14 cellular contexts compared by ENCODE assay signal in genomic region chr17:81641825-81642489, GRCh38. TPM values are rescaled to one million over a fixed set of nuclear protein-coding genes. Genes with fewer than 3 reads are reported as not detected.
DNase-seq lines count a peak whose midpoint lies in the region; ATAC-seq and TF ChIP-seq lines count a peak whose summit lies in the region.
"Had no signal": no experiment of that assay in that cellular context is flagged by ENCODE, and none has a peak within 500 bp of the region (broad histone marks: within the 10 kb centered on the region; RNA-seq: fewer than 3 reads in every experiment).

No MANE protein-coding gene starts in this region.

- H3K27me3 ChIP-seq in hepatocyte (no peaks in the 10 kb centered on the region), dorsolateral prefrontal cortex (peaks cover 0 to 2% (median 0%) of the 10 kb centered on the region in 45 donors), tibial artery (peaks cover 0 to 7% of the 10 kb centered on the region in 2 donors), spleen (replicated peaks in 1 of 7) (peaks cover 0 to 1% (median 0%) of the 10 kb centered on the region in 7 donors)
- H3K27me3 ChIP-seq: BLaER1 had no signal

- no peaks in the 10 kb centered on the region for H3K9me3 ChIP-seq in hepatocyte (ENCODE audit: low read depth)
- H3K9me3 ChIP-seq in tibial artery: no peaks in the 10 kb centered on the region
- no peaks in the 10 kb centered on the region for H3K9me3 ChIP-seq in spleen
- H3K9me3 ChIP-seq: BLaER1, left ventricle myocardium inferior, stomach had no signal

- no peak overlapping the region for H2AFZ ChIP-seq in hepatocyte

- ATAC-seq in Right ventricle myocardium superior (ENCODE audit: poor library complexity): no peak

- no peak for TF ChIP-seq POLR2A in spleen (IDR thresholded peaks at IDR 0.05)

- TF ChIP-seq CTCF in hepatocyte (IDR thresholded peaks at IDR 0.05; ENCODE audit: poor library complexity) (no peak), dorsolateral prefrontal cortex (IDR thresholded peaks at IDR 0.05 in 54 of 56, conservative IDR thresholded peaks at IDR 0.05 in 2 of 56; ENCODE audit: low read depth in 1 of 56, partially characterized antibody in 56 of 56) (no peak), tibial artery (IDR thresholded peaks at IDR 0.05) (no peak), spleen (IDR thresholded peaks at IDR 0.05 in 8 of 11, conservative IDR thresholded peaks at IDR 0.05 in 3 of 11) (no peak)

- DNase-seq in AG08396 (ENCODE audit: low spot score) (peak; percentile 93), HT-29 (ENCODE audit: low spot score) (peak; percentile 7), amniotic stem cell (lab: John Stamatoyannopoulos, UW) (peak; percentile 62), hepatocyte (ENCODE audit: low spot score) (peak; percentile 39), dorsolateral prefrontal cortex (no peak), tibial artery (no peak), Right ventricle myocardium superior (no peak), spleen (no peak)
- DNase-seq: activated T-cell treated with anti-CD3 and anti-CD28 coated beads for 4 hours, left ventricle myocardium inferior, NCI-H1436, occipital lobe, stomach had no signal

- no peaks in the 10 kb centered on the region for H4K20me1 ChIP-seq in hepatocyte (ENCODE audit: insufficient read depth, poor library complexity, severe bottlenecking)
- H4K20me1 ChIP-seq: BLaER1 had no signal

- no peak overlapping the region for H3K27ac ChIP-seq in hepatocyte
- no peak overlapping the region for H3K27ac ChIP-seq in dorsolateral prefrontal cortex
- H3K27ac ChIP-seq in tibial artery: no peak overlapping the region
- H3K27ac ChIP-seq in spleen: no peak overlapping the region
- H3K27ac ChIP-seq: BLaER1, left ventricle myocardium inferior, stomach had no signal

- H3K36me3 ChIP-seq in hepatocyte (replicated peaks; ENCODE audit: insufficient read depth, low read depth) (no peaks in the 10 kb centered on the region), tibial artery (peaks cover 0 to 22% (median 0%) of the 10 kb centered on the region in 3 donors), spleen (no peaks in the 10 kb centered on the region)
- H3K36me3 ChIP-seq: BLaER1, left ventricle myocardium inferior had no signal

- 80% methylated on average over 17 of the region's 17 CpGs for WGBS in hepatocyte (ENCODE audit: low lambda C conversion rate, missing lambda C conversion rate)
- WGBS in spleen, 5 donors: 91 to 95% (median 94%) methylated on average over 8 to 17 of the region's 17 CpGs

- no peak overlapping the region for H3K4me2 ChIP-seq in hepatocyte
- H3K4me2 ChIP-seq: BLaER1 had no signal

- intact Hi-C loops in dorsolateral prefrontal cortex (cut with DNase I): no loop called here
- intact Hi-C loops in tibial artery (cut with DNase I; ENCODE audit: low total_unique reads): no loop called here
- intact Hi-C loops in Right ventricle myocardium superior (cut with DNase I): no loop called here
- intact Hi-C loops in spleen (cut with DNase I; ENCODE audit: low total_unique reads): no loop called here

- H3K79me2 ChIP-seq in hepatocyte: no peaks in the 10 kb centered on the region

- peaks cover 3% of the 10 kb centered on the region for H3K4me1 ChIP-seq in hepatocyte (ENCODE audit: insufficient read depth)
- H3K4me1 ChIP-seq in tibial artery: peaks cover 0 to 7% (median 3%) of the 10 kb centered on the region in 4 donors
- peaks cover 0 to 9% (median 7%) of the 10 kb centered on the region in 6 donors for H3K4me1 ChIP-seq in spleen

- H3K9me2 ChIP-seq in hepatocyte (replicated peaks; ENCODE audit: insufficient read depth): no peaks in the 10 kb centered on the region

- H3K4me3 ChIP-seq in hepatocyte (no peak overlapping the region), dorsolateral prefrontal cortex (no peak overlapping the region), tibial artery (no peak overlapping the region), spleen (no peak overlapping the region)
- H3K4me3 ChIP-seq: BLaER1, left ventricle myocardium inferior, stomach had no signal

RNA-seq across cellular contexts. Expression of gene TSPAN10, which starts 5.0 kb away (rescaled TPM):
- total RNA-seq in HT-29 (2014; rRNA removed; shearing (Covaris generic)): 0.10 and 0.29 TPM in 2 replicates
- total RNA-seq in hepatocyte: 1.4 and 3.5 TPM in 2 replicates
- 12.0 and 15.2 TPM in 2 replicates for polyA plus RNA-seq in hepatocyte
- total RNA-seq in dorsolateral prefrontal cortex: 1 to 10 TPM in 37 of 120 experiments, under 1 TPM in 76, not detected in 7; 0.20 to 2.8 (median 0.77) TPM
- total RNA-seq in Right ventricle myocardium superior: 0.24 TPM
- 1 to 10 TPM in 3 of 7 donors, under 1 TPM in 2, not detected in 2; 0.37 to 1.4 (median 1.1) TPM for total RNA-seq in spleen
- polyA plus RNA-seq in spleen: 1 to 10 TPM in 2 of 3 donors, under 1 TPM in 1; 0.83 to 3.0 (median 2.9) TPM
- total RNA-seq: stomach had no signal

RNA-seq across cellular contexts. Expression of gene NPLOC4, which starts 5.0 kb away (rescaled TPM):
- total RNA-seq in HT-29 (2014; rRNA removed; shearing (Covaris generic)): 81.9 and 94.2 TPM in 2 replicates
- total RNA-seq in hepatocyte (48.2 and 54.6 TPM in 2 replicates), dorsolateral prefrontal cortex (100 to 1,000 TPM in 31 of 120 experiments, 10 to 100 TPM in 89; 67.3 to 117 (median 92.7) TPM), Right ventricle myocardium superior (81.1 TPM), spleen (100 to 1,000 TPM in 4 of 7 donors, 10 to 100 TPM in 3; 68.8 to 130 (median 101) TPM)
- polyA plus RNA-seq in hepatocyte (53.7 and 56.1 TPM in 2 replicates), spleen (10 to 100 TPM; 19.3 to 42.8 (median 32.2) TPM)

RNA-seq across cellular contexts. Expression of gene PDE6G, which starts 14.4 kb away (rescaled TPM):
- 0.68 TPM in 1 of 2 replicates, not detected in the other for total RNA-seq in HT-29 (2014; rRNA removed; shearing (Covaris generic))
- total RNA-seq in hepatocyte (0.87 and 2.1 TPM in 2 replicates), dorsolateral prefrontal cortex (1 to 10 TPM in 9 of 120 experiments, under 1 TPM in 10, not detected in 101; 0.30 to 1.6 (median 0.82) TPM), Right ventricle myocardium superior (not detected), spleen (10 to 100 TPM in 6 of 7 donors, 1 to 10 TPM in 1; 6.7 to 26.8 (median 16.4) TPM)
- polyA plus RNA-seq in hepatocyte (0.37 and 0.83 TPM in 2 replicates), spleen (10 to 100 TPM; 17.8 to 27.0 (median 25.8) TPM)
- total RNA-seq: left ventricle myocardium inferior, occipital lobe had no signal

RNA-seq across cellular contexts. Expression of gene OXLD1, which starts 24.4 kb away (rescaled TPM):
- total RNA-seq in HT-29 (2014; rRNA removed; shearing (Covaris generic)): 97.8 and 104 TPM in 2 replicates
- total RNA-seq in hepatocyte (22.3 and 37.8 TPM in 2 replicates), dorsolateral prefrontal cortex (10 to 100 TPM; 14.1 to 35.0 (median 24.3) TPM), Right ventricle myocardium superior (16.1 TPM), spleen (10 to 100 TPM; 29.4 to 53.8 (median 32.1) TPM)
- polyA plus RNA-seq in hepatocyte (39.8 and 55.2 TPM in 2 replicates), spleen (100 to 1,000 TPM; 102 to 110 (median 106) TPM)

RNA-seq across cellular contexts. Expression of gene CCDC137, which starts 24.6 kb away (rescaled TPM):
- total RNA-seq in HT-29 (2014; rRNA removed; shearing (Covaris generic)): 33.8 and 33.9 TPM in 2 replicates
- total RNA-seq in hepatocyte (8.3 and 9.1 TPM in 2 replicates), dorsolateral prefrontal cortex (10 to 100 TPM in 116 of 120 experiments, 1 to 10 TPM in 4; 9.0 to 20.1 (median 13.5) TPM), Right ventricle myocardium superior (4.8 TPM), spleen (10 to 100 TPM; 10.7 to 24.2 (median 19.0) TPM)
- polyA plus RNA-seq in hepatocyte (20.5 and 23.0 TPM in 2 replicates), spleen (10 to 100 TPM; 20.7 to 40.1 (median 21.4) TPM)

Comparison
In these comparisons a context has a peak if more than half of its experiments do, and no peak if none do; other contexts are left out.
1. DNase-seq: peak in AG08396 (single experiment), HT-29 (single experiment), amniotic stem cell (single experiment) and hepatocyte (single experiment); none in dorsolateral prefrontal cortex (0 of 10), tibial artery (0 of 2), Right ventricle myocardium superior (single experiment) and spleen (single experiment).